ENCODE assay signal across 8 cellular contexts in the genomic region with DNA sequence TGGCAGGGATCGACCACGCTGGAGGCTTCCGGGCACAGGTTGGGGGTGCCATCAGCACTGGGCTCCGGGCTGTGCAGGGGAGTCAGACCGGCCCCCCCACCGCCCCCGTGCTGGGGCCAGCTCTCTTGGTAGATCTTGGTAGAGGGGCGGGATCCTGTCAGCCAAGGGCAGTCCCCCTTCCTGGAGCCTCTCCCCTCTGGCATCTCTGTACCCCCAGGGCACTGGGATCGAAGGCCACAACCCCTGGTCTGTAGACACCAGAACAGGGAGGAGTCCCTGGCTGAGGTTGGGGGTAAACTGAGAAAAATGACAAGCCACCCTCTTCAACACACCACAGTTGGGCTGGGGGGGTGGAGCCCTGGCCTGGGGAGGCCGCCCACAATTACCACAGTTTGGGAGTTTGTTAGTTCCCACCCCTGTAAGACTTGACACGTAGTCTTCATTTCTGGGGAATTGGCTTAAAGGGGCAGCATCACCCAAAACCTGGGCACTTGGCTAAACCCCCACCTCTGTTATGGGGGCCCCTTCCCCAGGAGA. TPM values are rescaled to one million over a fixed set of nuclear protein-coding genes. Genes with fewer than 3 reads are reported as not detected.
DNase-seq lines count a peak whose midpoint lies in the region; ATAC-seq and TF ChIP-seq lines count a peak whose summit lies in the region.

No MANE protein-coding gene starts in this region.

- peak; percentile 18 to 41 (median 32) for ATAC-seq in heart left ventricle
- ATAC-seq in GM19397 (IDR thresholded peaks at IDR 0.05; ENCODE audit: unreplicated experiment), result no peak

- TF ChIP-seq CTCF in WERI-Rb-1 (IDR thresholded peaks at IDR 0.05; ENCODE audit: low read depth, low read length) (no peak), heart left ventricle (IDR thresholded peaks at IDR 0.05) (no peak)

- 46 to 64% (median 55%) methylated on average over 3 to 11 of the region's 11 CpGs for WGBS in heart left ventricle, 4 donors

- H3K4me1 ChIP-seq in heart left ventricle, result peaks cover 0 to 28% (median 16%) of the 10 kb centered on the region in 12 donors

- H3K4me3 ChIP-seq in WERI-Rb-1 (ENCODE audit: low read depth, low read length) (peak overlapping the region; percentile 85), heart left ventricle (peak overlapping the region in 11 of 12 donors; percentile 64 to 99 (median 94))

- H3K27ac ChIP-seq in WERI-Rb-1, result peak overlapping the region; percentile 81
- H3K27ac ChIP-seq in heart left ventricle, result peak overlapping the region in 10 of 12 donors; percentile 64 to 87 (median 81)

- DNase-seq in HCEC 1CT (peak; percentile 32), WERI-Rb-1 (no peak), heart left ventricle (peak in 2 of 5 donors; percentile 45 to 47), GDM1 (lab: John Stamatoyannopoulos, UW) (no peak), NCI-H2081 (lab: John Stamatoyannopoulos, UW) (no peak)
- peak; percentile 29 for DNase-seq in stimulated activated CD8-positive, alpha-beta memory T cell treated with anti-CD3 and anti-CD28 coated beads, Interleukin-4, amount 100 ng/mL, for 48 hours
- DNase-seq in central memory CD4-positive, alpha-beta T cell, result no peak

- H3K9me3 ChIP-seq in WERI-Rb-1 (ENCODE audit: severe bottlenecking), result no peaks in the 10 kb centered on the region
- no peaks in the 10 kb centered on the region for H3K9me3 ChIP-seq in heart left ventricle

- no peaks in the 10 kb centered on the region for H3K27me3 ChIP-seq in WERI-Rb-1 (ENCODE audit: insufficient read depth, low read depth, severe bottlenecking)
- peaks cover 0 to 19% (median 2%) of the 10 kb centered on the region in 9 donors for H3K27me3 ChIP-seq in heart left ventricle

- no peak for TF ChIP-seq POLR2A in heart left ventricle (IDR thresholded peaks at IDR 0.05)

- H3K36me3 ChIP-seq in WERI-Rb-1, result peaks cover 15% of the 10 kb centered on the region
- peaks cover 0 to 14% (median 0%) of the 10 kb centered on the region in 9 donors for H3K36me3 ChIP-seq in heart left ventricle

- intact Hi-C loops in heart left ventricle (cut with DNase I), result loop anchor here in 1 of 10 donors (2.0 kb wide), 1 partner anchor 35 kb away; a partner anchor contains a TSS

RNA-seq across cellular contexts. Expression of a gene that starts 0.9 kb away (rescaled TPM):
- 10 to 100 TPM in 7 of 9 donors, 1 to 10 TPM in 2; 5.9 to 30.0 (median 11.8) TPM for total RNA-seq in heart left ventricle
- 10 to 100 TPM in 1 of 2 donors, 1 to 10 TPM in 1; 5.3 to 10.7 TPM for polyA plus RNA-seq in heart left ventricle

RNA-seq across cellular contexts. Expression of a gene that starts 34.3 kb away (rescaled TPM):
- total RNA-seq in heart left ventricle, result 10 to 100 TPM; 10.9 to 20.9 (median 13.7) TPM
- 10 to 100 TPM in 1 of 2 donors, 1 to 10 TPM in 1; 8.0 to 25.5 TPM for polyA plus RNA-seq in heart left ventricle

RNA-seq across cellular contexts. Expression of a gene that starts 50.4 kb away (rescaled TPM):
- 10 to 100 TPM; 34.4 to 55.5 (median 45.4) TPM for total RNA-seq in heart left ventricle
- polyA plus RNA-seq in heart left ventricle, result 10 to 100 TPM; 30.2 to 85.6 TPM

Comparison
In these comparisons a context has a peak if more than half of its experiments do, and no peak if none do; other contexts are left out.
1. DNase-seq: peak in HCEC 1CT (single experiment) and stimulated activated CD8-positive, alpha-beta memory T cell treated with anti-CD3 and anti-CD28 coated beads, Interleukin-4, amount 100 ng/mL, for 48 hours (single experiment); none in WERI-Rb-1 (single experiment), GDM1 (single experiment), central memory CD4-positive, alpha-beta T cell (single experiment) and NCI-H2081 (0 of 2).